Comparison of ENCODE assay signal across 8 cellular contexts in the genomic region with DNA sequence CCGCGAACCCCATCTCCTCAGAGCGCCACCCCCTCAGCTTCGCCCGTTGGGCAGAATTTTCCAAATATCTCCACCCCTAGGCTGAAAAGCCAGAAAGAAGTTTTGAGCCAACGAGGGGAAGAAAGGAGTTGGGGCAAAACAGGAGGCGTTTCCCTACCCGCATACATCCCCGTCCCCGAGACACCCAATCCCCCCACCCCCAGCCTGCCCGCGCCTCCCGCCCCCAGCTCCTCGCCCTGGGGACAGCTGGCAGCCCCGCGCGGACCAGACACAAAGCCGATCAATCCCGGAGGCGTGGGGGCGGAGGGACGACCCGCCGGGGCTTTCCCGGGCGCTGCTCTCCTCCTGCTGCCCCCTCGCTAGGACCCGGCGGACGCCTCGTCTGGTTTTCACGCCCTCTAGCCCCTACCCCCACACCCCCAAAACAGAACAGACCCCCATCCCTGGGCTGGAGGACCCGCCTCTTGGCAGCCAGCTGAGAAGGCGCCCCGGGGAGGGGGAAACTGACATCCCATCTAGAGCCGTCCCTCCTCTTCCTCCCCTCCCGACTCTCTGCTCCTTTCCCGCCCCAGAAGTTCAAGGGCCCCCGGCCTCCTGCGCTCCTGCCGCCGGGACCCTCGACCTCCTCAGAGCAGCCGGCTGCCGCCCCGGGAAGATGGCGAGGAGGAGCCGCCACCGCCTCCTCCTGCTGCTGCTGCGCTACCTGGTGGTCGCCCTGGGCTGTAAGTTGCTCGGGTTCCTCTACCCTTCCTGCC. TPM values are rescaled to one million over a fixed set of nuclear protein-coding genes. Genes with fewer than 3 reads are reported as not detected.
DNase-seq lines count a peak whose midpoint lies in the region; ATAC-seq and TF ChIP-seq lines count a peak whose summit lies in the region.

A gene with protein sequence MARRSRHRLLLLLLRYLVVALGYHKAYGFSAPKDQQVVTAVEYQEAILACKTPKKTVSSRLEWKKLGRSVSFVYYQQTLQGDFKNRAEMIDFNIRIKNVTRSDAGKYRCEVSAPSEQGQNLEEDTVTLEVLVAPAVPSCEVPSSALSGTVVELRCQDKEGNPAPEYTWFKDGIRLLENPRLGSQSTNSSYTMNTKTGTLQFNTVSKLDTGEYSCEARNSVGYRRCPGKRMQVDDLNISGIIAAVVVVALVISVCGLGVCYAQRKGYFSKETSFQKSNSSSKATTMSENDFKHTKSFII (plus strand): TSS at position 92 of the 755 bp plus-strand sequence. CDS start 564 bp downstream, at position 656.

- no peaks in the 10 kb centered on the region for H3K79me2 ChIP-seq in KMS-11 (ENCODE audit: insufficient read depth, low read depth)

- intact Hi-C loops in activated CD8-positive, alpha-beta T cell treated with anti-CD3 and anti-CD28 coated beads for 36 hours (cut with micrococcal nuclease), result no loop called here

- H3K27me3 ChIP-seq in GM06990 (replicated peaks; ENCODE audit: control insufficient read depth, insufficient read depth, low read length) (no peaks in the 10 kb centered on the region), KMS-11 (ENCODE audit: insufficient read depth, low read depth) (no peaks in the 10 kb centered on the region)
- peaks cover 3% of the 10 kb centered on the region for H3K27me3 ChIP-seq in effector memory CD4-positive, alpha-beta T cell (replicated peaks; ENCODE audit: control insufficient read depth, insufficient read depth, low read length, poor library complexity, severe bottlenecking)

- POLR2A ChIA-PET in activated CD8-positive, alpha-beta T cell treated with anti-CD3 and anti-CD28 coated beads for 36 hours (lab: Charles Lee), result interaction anchor here (0.6 to 1.3 kb wide), 2 partner anchors 31 to 126 kb away, joined by 3 to 6 read pairs; no protein-coding TSS in a partner anchor

- peaks cover 42% of the 10 kb centered on the region for H3K27me3 Mint-ChIP-seq in activated CD8-positive, alpha-beta T cell treated with anti-CD3 and anti-CD28 coated beads for 36 hours

- H3K9ac ChIP-seq in KMS-11, result peak within 1 kb of the TSS; percentile 60

- H3K27ac Mint-ChIP-seq in activated CD8-positive, alpha-beta T cell treated with anti-CD3 and anti-CD28 coated beads for 36 hours, result peak within 1 kb of the TSS; percentile 5

- peak; percentile 72 for ATAC-seq in GM21737 (IDR thresholded peaks at IDR 0.05; ENCODE audit: unreplicated experiment)
- ATAC-seq in activated CD8-positive, alpha-beta T cell treated with anti-CD3 and anti-CD28 coated beads for 36 hours, result peak; percentile 87
- ATAC-seq in stimulated activated naive CD8-positive, alpha-beta T cell treated with anti-CD3 and anti-CD28 coated beads, Interleukin-15, Interleukin-2, amounts not matched to agents 100 U/mL and 50 U/mL, for 24 hours, result peak; percentile 79

- H3K9me3 ChIP-seq in effector memory CD4-positive, alpha-beta T cell (ENCODE audit: control insufficient read depth, low read length), result no peaks in the 10 kb centered on the region

- H3K4me3 ChIP-seq in GM06990 (replicated peaks; ENCODE audit: low read depth, low read length) (peak within 1 kb of the TSS; percentile 86), KMS-11 (IDR thresholded peaks at IDR 0.05; ENCODE audit: insufficient read depth, low read depth, low read length) (peak within 1 kb of the TSS; percentile 26)
- peak within 1 kb of the TSS; percentile 68 for H3K4me3 ChIP-seq in effector memory CD4-positive, alpha-beta T cell (ENCODE audit: insufficient read depth, low read depth, low read length, poor library complexity, severe bottlenecking)

- H3K4me1 Mint-ChIP-seq in activated CD8-positive, alpha-beta T cell treated with anti-CD3 and anti-CD28 coated beads for 36 hours (ENCODE audit: low read depth), result peaks cover 16% of the 10 kb centered on the region

- no peaks in the 10 kb centered on the region for H3K36me3 Mint-ChIP-seq in activated CD8-positive, alpha-beta T cell treated with anti-CD3 and anti-CD28 coated beads for 36 hours (ENCODE audit: low read depth)

- peak within 1 kb of the TSS; percentile 71 for H3K4me3 Mint-ChIP-seq in activated CD8-positive, alpha-beta T cell treated with anti-CD3 and anti-CD28 coated beads for 36 hours

- H3K4me1 ChIP-seq in KMS-11 (ENCODE audit: low read depth, poor library complexity, severe bottlenecking), result peaks cover 7% of the 10 kb centered on the region
- H3K4me1 ChIP-seq in effector memory CD4-positive, alpha-beta T cell (ENCODE audit: control insufficient read depth, insufficient read depth, low read length, poor library complexity, severe bottlenecking), result peaks cover 4% of the 10 kb centered on the region

- TF ChIP-seq CTCF in GM06990 (IDR thresholded peaks at IDR 0.05; ENCODE audit: insufficient read depth, low read length, poor library complexity, severe bottlenecking) (peak; percentile 73), KMS-11 (conservative IDR thresholded peaks at IDR 0.05; ENCODE audit: low read depth, low read length) (no peak)
- TF ChIP-seq CTCF in activated CD8-positive, alpha-beta T cell treated with anti-CD3 and anti-CD28 coated beads for 36 hours (IDR thresholded peaks at IDR 0.05), result peak; percentile 53

- DNase-seq in GM06990 (ENCODE audit: extremely low read depth, insufficient read length) (peak; percentile 78), mesenteric fat pad (ENCODE audit: low spot score) (peak; percentile 90), SKM-1 treated with dmso at 0.1 percent for 144 hours (lab: John Stamatoyannopoulos, UW; ENCODE audit: unreplicated experiment) (no peak)
- peak; percentile 64 for DNase-seq in activated CD8-positive, alpha-beta T cell treated with anti-CD3 and anti-CD28 coated beads for 36 hours
- DNase-seq in effector memory CD4-positive, alpha-beta T cell, result peak in 2 of 3 donors; percentile 1 to 17
- DNase-seq in stimulated activated naive CD8-positive, alpha-beta T cell treated with anti-CD3 and anti-CD28 coated beads, Interleukin-15, Interleukin-2, amounts not matched to agents 100 U/mL and 50 U/mL, for 24 hours, result peak; percentile 62

- peak within 1 kb of the TSS; percentile 81 for H3K4me2 ChIP-seq in KMS-11

- peak within 1 kb of the TSS; percentile 95 for H2AFZ ChIP-seq in KMS-11 (ENCODE audit: low read depth)

- no peak within 1 kb of the TSS for H3K27ac ChIP-seq in KMS-11
- no peak within 1 kb of the TSS for H3K27ac ChIP-seq in effector memory CD4-positive, alpha-beta T cell (ENCODE audit: insufficient read depth, low read length, poor library complexity, severe bottlenecking)

- H4K20me1 ChIP-seq in KMS-11 (ENCODE audit: insufficient read depth), result no peaks in the 10 kb centered on the region

- H3K9me3 Mint-ChIP-seq in activated CD8-positive, alpha-beta T cell treated with anti-CD3 and anti-CD28 coated beads for 36 hours, result no peaks in the 10 kb centered on the region

- no peaks in the 10 kb centered on the region for H3K36me3 ChIP-seq in GM06990 (ENCODE audit: control insufficient read depth, insufficient read depth, low read length)
- H3K36me3 ChIP-seq in KMS-11 (ENCODE audit: insufficient read depth), result no peaks in the 10 kb centered on the region
- H3K36me3 ChIP-seq in effector memory CD4-positive, alpha-beta T cell (ENCODE audit: control insufficient read depth, insufficient read depth, low read length), result no peaks in the 10 kb centered on the region

- CTCF ChIA-PET in activated CD8-positive, alpha-beta T cell treated with anti-CD3 and anti-CD28 coated beads for 36 hours (lab: Charles Lee), result interaction anchor here (0.7 to 3.2 kb wide), 5 partner anchors 12 to 791 kb away, joined by 3 to 36 read pairs (median 4); no protein-coding TSS in a partner anchor

RNA-seq across cellular contexts. Expression of the gene that starts here (rescaled TPM):
- 1 to 10 TPM; 1.5 TPM for total RNA-seq in activated CD8-positive, alpha-beta T cell treated with anti-CD3 and anti-CD28 coated beads for 36 hours
- total RNA-seq in mesenteric fat pad, result 13.3 TPM

Comparison
In these comparisons a context has a peak if more than half of its experiments do, and no peak if none do; other contexts are left out.
1. H3K4me3 ChIP-seq: peak in every context shown above with its lines; median percentile 86 in GM06990; 68 in effector memory CD4-positive, alpha-beta T cell; 26 in KMS-11.